Comparison of ENCODE assay signal across 24 cellular contexts in genomic region chr6:136779682-136780081, GRCh38. TPM values are rescaled to one million over a fixed set of nuclear protein-coding genes. Genes with fewer than 3 reads are reported as not detected.
DNase-seq lines count a peak whose midpoint lies in the region; ATAC-seq and TF ChIP-seq lines count a peak whose summit lies in the region.
"Had no signal": no experiment of that assay in that cellular context is flagged by ENCODE, and none has a peak within 500 bp of the region (broad histone marks: within the 10 kb centered on the region; RNA-seq: fewer than 3 reads in every experiment).

No MANE protein-coding gene starts in this region.

- intact Hi-C loops in Right ventricle myocardium superior (cut with DNase I) = no loop called here

- peak; percentile 8 for ATAC-seq in Right ventricle myocardium superior (ENCODE audit: poor library complexity)
- no peak for ATAC-seq in HG03095 (IDR thresholded peaks at IDR 0.05; ENCODE audit: unreplicated experiment)
- ATAC-seq: CD8-positive, alpha-beta T cell had no signal

- DNase-seq in Right ventricle myocardium superior (no peak), right atrium auricular region (ENCODE audit: low spot score) (no peak), NCI-H69 (lab: John Stamatoyannopoulos, UW) (peak; percentile 32), caudate nucleus (lab: John Stamatoyannopoulos, UW) (no peak), HuH-7.5 (ENCODE audit: low spot score) (no peak), medulla oblongata (ENCODE audit: extremely low spot score) (no peak)
- DNase-seq in CD8-positive, alpha-beta memory T cell = no peak
- DNase-seq: ACHN; Calu3; CD8-positive, alpha-beta T cell; DMS153; H7; HFFc6; KBM-7; NCI-H1105 treated with DMSO at 0.1 percent for 48 hours; NCI-H2029 treated with DMSO at 0.1 percent for 48 hours; NCI-H226; NCI-H510A treated with DMSO at 0.1 percent for 48 hours; NCI-H774; Peyer's patch had no signal

- no peak overlapping the region for H3K4me3 Mint-ChIP-seq in CD8-positive, alpha-beta memory T cell
- H3K4me3 Mint-ChIP-seq: CD8-positive, alpha-beta T cell; HFFc6 had no signal

- CTCF ChIA-PET in CD8-positive, alpha-beta memory T cell (lab: Charles Lee) = no interaction called here

- H3K9me3 ChIP-seq in right atrium auricular region = no peaks in the 10 kb centered on the region
- H3K9me3 ChIP-seq in CD8-positive, alpha-beta memory T cell (ENCODE audit: low read length) = no peaks in the 10 kb centered on the region
- H3K9me3 ChIP-seq: Peyer's patch, SJSA1 had no signal

- no peaks in the 10 kb centered on the region for H3K27me3 Mint-ChIP-seq in CD8-positive, alpha-beta memory T cell

- peaks cover 8 to 14% (median 9%) of the 10 kb centered on the region in 3 donors for H3K36me3 Mint-ChIP-seq in CD8-positive, alpha-beta memory T cell

- H3K27me3 ChIP-seq in right atrium auricular region = no peaks in the 10 kb centered on the region
- H3K27me3 ChIP-seq in CD8-positive, alpha-beta memory T cell (ENCODE audit: insufficient read depth, low read length, poor library complexity, severe bottlenecking) = no peaks in the 10 kb centered on the region
- H3K27me3 ChIP-seq: BLaER1 treated with 17β-estradiol and CSF1 and Interleukin-3, amounts not matched to agents 10 nM and 100 nM; Peyer's patch; SJSA1 had no signal

- no peak overlapping the region for H3K4me3 ChIP-seq in right atrium auricular region
- H3K4me3 ChIP-seq in CD8-positive, alpha-beta memory T cell (ENCODE audit: low read length) = no peak overlapping the region
- H3K4me3 ChIP-seq: BLaER1 treated with 17β-estradiol and CSF1 and Interleukin-3, amounts not matched to agents 10 nM and 100 nM; Peyer's patch; SJSA1 had no signal

- H3K36me3 ChIP-seq in right atrium auricular region = no peaks in the 10 kb centered on the region
- no peaks in the 10 kb centered on the region for H3K36me3 ChIP-seq in CD8-positive, alpha-beta memory T cell (ENCODE audit: insufficient read depth, low read length)
- H3K36me3 ChIP-seq: Peyer's patch, SJSA1 had no signal

- peaks cover 0 to 10% of the 10 kb centered on the region in 2 donors for H3K4me1 ChIP-seq in right atrium auricular region
- H3K4me1 ChIP-seq in CD8-positive, alpha-beta memory T cell (ENCODE audit: insufficient read depth, low read length) = peaks cover 37% of the 10 kb centered on the region

- POLR2A ChIA-PET in CD8-positive, alpha-beta memory T cell (lab: Charles Lee) = no interaction called here

- peaks cover 66 to 87% (median 78%) of the 10 kb centered on the region in 3 donors for H3K4me1 Mint-ChIP-seq in CD8-positive, alpha-beta memory T cell

- peak overlapping the region in 6 of 8 donors; percentile 27 to 68 (median 49) for H3K27ac Mint-ChIP-seq in CD8-positive, alpha-beta memory T cell
- H3K27ac Mint-ChIP-seq: CD8-positive, alpha-beta T cell; HFFc6 had no signal

- no peak for TF ChIP-seq CTCF in right atrium auricular region (IDR thresholded peaks at IDR 0.05)

- H3K27ac ChIP-seq in right atrium auricular region (no peak overlapping the region), caudate nucleus (ENCODE audit: low read depth, low read length) (peak overlapping the region; percentile 6)
- no peak overlapping the region for H3K27ac ChIP-seq in CD8-positive, alpha-beta memory T cell (ENCODE audit: low read depth, low read length)
- H3K27ac ChIP-seq: 22Rv1; BLaER1 treated with 17β-estradiol and CSF1 and Interleukin-3, amounts not matched to agents 10 nM and 100 nM; Peyer's patch; SJSA1 had no signal

- no peaks in the 10 kb centered on the region for H3K9me3 Mint-ChIP-seq in CD8-positive, alpha-beta memory T cell
- H3K9me3 Mint-ChIP-seq: CD8-positive, alpha-beta T cell; HFFc6 had no signal

RNA-seq across cellular contexts. Expression of gene MAP3K5, which starts 12.6 kb away (rescaled TPM):
- total RNA-seq in Right ventricle myocardium superior = 39.9 TPM
- total RNA-seq in right atrium auricular region = 10 to 100 TPM in 1 of 2 donors, 1 to 10 TPM in 1; 6.7 to 11.9 TPM
- 10 to 100 TPM; 12.6 to 12.9 TPM for total RNA-seq in CD8-positive, alpha-beta memory T cell
- 19.9 TPM for polyA plus RNA-seq in CD8-positive, alpha-beta memory T cell

RNA-seq across cellular contexts. Expression of gene PEX7, which starts 42.7 kb away (rescaled TPM):
- 12.0 TPM for total RNA-seq in Right ventricle myocardium superior
- total RNA-seq in right atrium auricular region = 10 to 100 TPM in 1 of 2 donors, 1 to 10 TPM in 1; 7.2 to 14.5 TPM
- 1 to 10 TPM; 4.8 to 5.5 TPM for total RNA-seq in CD8-positive, alpha-beta memory T cell
- polyA plus RNA-seq in CD8-positive, alpha-beta memory T cell = 4.9 TPM
